In the genomic region with DNA sequence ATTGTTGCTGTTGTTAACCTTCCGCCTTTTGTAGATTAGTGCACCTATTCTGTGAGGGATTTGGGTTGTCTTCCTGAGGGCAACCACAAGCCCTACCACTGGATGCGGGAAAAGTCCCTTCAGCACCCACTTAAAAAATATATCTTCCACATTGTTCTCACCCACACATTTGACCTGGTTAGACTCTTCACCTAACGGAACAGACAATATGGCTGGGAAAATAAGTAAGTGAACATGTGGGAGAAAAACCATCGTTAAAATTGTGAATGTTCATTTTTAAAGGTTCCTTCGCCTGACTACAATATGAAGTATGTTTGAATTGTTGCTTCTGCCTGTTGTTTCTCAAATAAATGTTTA, we compare ENCODE assay signal across 1 cellular context.
TF ChIP-seq lines count a peak whose summit lies in the region.

No MANE protein-coding gene starts in this region.

TF ChIP-seq in SK-N-SH, 30 proteins besides CTCF, POLR2A, EP300 and RAD21 (continued from another document):
- TF ChIP-seq MEF2A (IDR thresholded peaks at IDR 0.05; ENCODE audit: borderline replicate concordance, low read depth) (no peak), USF1 (IDR thresholded peaks at IDR 0.05; ENCODE audit: borderline replicate concordance, low read depth) (no peak), TCF12 (IDR thresholded peaks at IDR 0.05) (no peak), MXI1 (IDR thresholded peaks at IDR 0.05; ENCODE audit: low read depth, low read length) (no peak)
TF ChIP-seq in SK-N-SH: peak in this region for 0.
